Comparison of ENCODE assay signal across 8 cellular contexts in genomic region chr20:10433014-10433622, GRCh38. TPM values are rescaled to one million over a fixed set of nuclear protein-coding genes. Genes with fewer than 3 reads are reported as not detected.
DNase-seq lines count a peak whose midpoint lies in the region; ATAC-seq and TF ChIP-seq lines count a peak whose summit lies in the region.

No MANE protein-coding gene starts in this region.

- no peaks in the 10 kb centered on the region for H3K9me2 ChIP-seq in Karpas-422 (replicated peaks; ENCODE audit: insufficient read depth, low read length)

- H3K9ac ChIP-seq in Karpas-422 (ENCODE audit: low read length), result peak overlapping the region; percentile 92

- DNase-seq in Karpas-422, result no peak
- DNase-seq in cerebellar cortex (ENCODE audit: low spot score), result peak; percentile 22
- no peak for DNase-seq in NK-92 treated with Interleukin-12 subunit alpha and Interleukin-12 subunit beta, amount 100 ng/mL, for 24 hours (lab: John Stamatoyannopoulos, UW)
- no peak for DNase-seq in anterior cingulate cortex (lab: John Stamatoyannopoulos, UW)
- no peak for DNase-seq in AML-193 (lab: John Stamatoyannopoulos, UW)

- H4K20me1 ChIP-seq in Karpas-422 (ENCODE audit: insufficient read depth, low read depth, low read length), result peaks cover 3% of the 10 kb centered on the region; the same call in 1 of the 2 replicates

- H3K4me1 ChIP-seq in Karpas-422 (ENCODE audit: low read length) (peaks cover 65% of the 10 kb centered on the region), mononuclear cell (ENCODE audit: insufficient read depth, low read length) (peaks cover 44% of the 10 kb centered on the region)

- TF ChIP-seq CTCF in C4-2B (conservative IDR thresholded peaks at IDR 0.05), result no peak

- 0 out of 2 replicates have a peak, but pooled peaks cover 4% of the 10 kb centered on the region for H3K36me3 ChIP-seq in Karpas-422 (ENCODE audit: insufficient read depth, low read length)

- H3K4me2 ChIP-seq in Karpas-422 (ENCODE audit: low read depth, low read length, poor library complexity, severe bottlenecking), result peak overlapping the region; percentile 98

- H3K9me3 ChIP-seq in Karpas-422 (ENCODE audit: low read length) (no peaks in the 10 kb centered on the region), mononuclear cell (ENCODE audit: low read depth, low read length) (no peaks in the 10 kb centered on the region)

- H3K79me2 ChIP-seq in Karpas-422 (ENCODE audit: low read length), result peaks cover 93% of the 10 kb centered on the region

- H3K27ac ChIP-seq in C4-2B, result peak overlapping the region; percentile 97
- H3K27ac ChIP-seq in Karpas-422 (ENCODE audit: low read length), result peak overlapping the region; percentile 95; the same call in 1 of the 2 replicates

- H3K27me3 ChIP-seq in Karpas-422 (ENCODE audit: low read length) (no peaks in the 10 kb centered on the region), mononuclear cell (ENCODE audit: insufficient read depth, low read length) (no peaks in the 10 kb centered on the region)

- H3K4me3 ChIP-seq in Karpas-422 (ENCODE audit: low read length) (peak overlapping the region; percentile 80), mononuclear cell (ENCODE audit: low read length) (peak overlapping the region; percentile 88)

- no peak for ATAC-seq in GM19467 (IDR thresholded peaks at IDR 0.05; ENCODE audit: unreplicated experiment)

- peak overlapping the region; percentile 88; the same call in 1 of the 2 replicates for H2AFZ ChIP-seq in Karpas-422 (ENCODE audit: low read length)

RNA-seq across cellular contexts. Expression of gene MKKS, which starts 0.9 kb away (rescaled TPM):
- total RNA-seq in Karpas-422 (2014; rRNA removed; shearing (Covaris generic); ENCODE audit: low replicate concordance), result 4.6 and 14.6 TPM in 2 replicates
- total RNA-seq in mononuclear cell, result 1.3 TPM

RNA-seq across cellular contexts. Expression of gene SLX4IP, which starts 2.0 kb away (rescaled TPM):
- total RNA-seq in Karpas-422 (2014; rRNA removed; shearing (Covaris generic); ENCODE audit: low replicate concordance), result 9.7 TPM in 2 replicates
- 1.2 TPM for total RNA-seq in mononuclear cell
